In genomic region chr4:83036991-83037390, GRCh38 we compare ENCODE assay signal across 1 cellular context.
TF ChIP-seq lines count a peak whose summit lies in the region.

No MANE protein-coding gene starts in this region.

TF ChIP-seq in IMR-90, 13 proteins besides CTCF, POLR2A, EP300 and RAD21:
- TF ChIP-seq RFX5 (IDR thresholded peaks at IDR 0.05; ENCODE audit: low read depth, low read length), result no peak
- TF ChIP-seq MAFK (IDR thresholded peaks at IDR 0.05; ENCODE audit: low read depth, low read length), result no peak
- TF ChIP-seq MXI1 (IDR thresholded peaks at IDR 0.05; ENCODE audit: borderline replicate concordance, low read depth, low read length), result no peak
- TF ChIP-seq SMC3 (IDR thresholded peaks at IDR 0.05; ENCODE audit: low read depth, low read length), result no peak
- TF ChIP-seq ELK1 (IDR thresholded peaks at IDR 0.05; ENCODE audit: borderline replicate concordance, low read depth, low read length), result no peak
- no peak for TF ChIP-seq MAZ (IDR thresholded peaks at IDR 0.05; ENCODE audit: borderline replicate concordance, low read depth, low read length)
- TF ChIP-seq CHD1 (IDR thresholded peaks at IDR 0.05; ENCODE audit: low read depth, low read length), result no peak
- no peak for TF ChIP-seq FOS (IDR thresholded peaks at IDR 0.05; ENCODE audit: low read depth, low read length)
- TF ChIP-seq NFE2L2 (IDR thresholded peaks at IDR 0.05; ENCODE audit: low read depth, low read length), result no peak
- no peak for TF ChIP-seq USF2 (IDR thresholded peaks at IDR 0.05; ENCODE audit: low read depth, low read length)
- no peak for TF ChIP-seq BHLHE40 (IDR thresholded peaks at IDR 0.05; ENCODE audit: low read depth, low read length)
- no peak for TF ChIP-seq CEBPB (IDR thresholded peaks at IDR 0.05; ENCODE audit: low read depth, low read length)
- TF ChIP-seq RCOR1 (IDR thresholded peaks at IDR 0.05; ENCODE audit: insufficient replicate concordance, low read length), result no peak
